9 cellular contexts compared by ENCODE assay signal in the genomic region with DNA sequence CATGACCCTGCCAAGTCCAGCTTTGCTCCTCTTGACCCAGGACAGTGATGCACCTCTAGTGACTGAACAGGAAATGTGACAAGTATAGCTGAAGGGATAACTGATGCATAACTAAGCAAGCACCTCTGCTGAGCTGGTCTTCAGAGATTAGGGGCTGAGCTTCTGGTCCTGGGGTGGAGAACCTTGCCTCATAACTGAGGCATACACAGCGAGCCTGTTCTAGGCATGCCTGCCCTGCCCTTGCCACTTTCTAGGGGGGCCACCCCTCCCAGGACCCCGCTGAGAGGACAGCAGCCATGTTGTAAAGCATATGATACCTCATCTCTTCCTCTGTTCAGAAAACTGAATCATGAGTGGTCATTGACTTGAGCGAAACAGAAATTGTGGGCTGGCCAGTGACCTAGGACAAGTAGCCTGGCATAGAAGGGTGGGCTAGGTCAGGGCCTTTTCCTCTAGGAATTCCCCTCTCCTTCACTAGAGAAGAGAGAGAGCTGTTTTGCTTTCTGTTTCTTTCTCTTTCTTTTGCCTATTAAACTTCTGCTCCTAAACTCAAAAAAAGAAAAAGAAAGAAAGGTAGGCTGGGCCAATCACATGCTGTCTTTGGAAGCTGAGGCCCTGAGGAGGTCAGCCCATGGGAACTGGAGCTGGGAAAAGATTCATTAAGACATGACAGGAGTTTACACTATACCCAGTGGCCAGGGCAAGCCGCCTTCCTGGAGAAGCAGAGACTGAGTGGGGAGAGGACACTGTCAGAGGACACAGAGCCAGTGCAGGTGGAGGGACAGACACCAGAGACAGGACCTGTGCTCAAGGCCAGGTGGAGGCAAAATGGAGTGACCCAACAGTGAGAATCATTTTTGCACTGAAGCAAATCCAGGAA. TPM values are rescaled to one million over a fixed set of nuclear protein-coding genes. Genes with fewer than 3 reads are reported as not detected.
DNase-seq lines count a peak whose midpoint lies in the region; ATAC-seq, FAIRE-seq and TF ChIP-seq lines count a peak whose summit lies in the region.
"Had no signal": no experiment of that assay in that cellular context is flagged by ENCODE, and none has a peak within 500 bp of the region (broad histone marks: within the 10 kb centered on the region; RNA-seq: fewer than 3 reads in every experiment).

No MANE protein-coding gene starts in this region.

- no peaks in the 10 kb centered on the region for H3K4me1 ChIP-seq in aorta (ENCODE audit: control insufficient read depth in 1 of 2, insufficient read depth in 2 of 2, low read length in 2 of 2)
- H3K4me1 ChIP-seq in testis, result no peaks in the 10 kb centered on the region
- H3K4me1 ChIP-seq in smooth muscle cell (ENCODE audit: low read depth), result no peaks in the 10 kb centered on the region

- peak; percentile 97 for FAIRE-seq in GM19239 (lab: Jason Lieb, UNC)

- TF ChIP-seq POLR2A in testis (IDR thresholded peaks at IDR 0.05), result no peak

- H3K27me3 ChIP-seq in aorta (ENCODE audit: control insufficient read depth in 1 of 2, insufficient read depth in 2 of 2, low read length in 1 of 2) (no peaks in the 10 kb centered on the region), testis (no peaks in the 10 kb centered on the region), smooth muscle cell (ENCODE audit: low read depth) (no peaks in the 10 kb centered on the region)

- no peaks in the 10 kb centered on the region for H3K79me2 ChIP-seq in smooth muscle cell (ENCODE audit: low read depth)

- 82 to 88% methylated on average over 4 of the region's 4 CpGs for WGBS in aorta, 2 donors
- WGBS in testis, 2 donors, result 89 to 92% methylated on average over 4 of the region's 4 CpGs
- 90% methylated on average over 4 of the region's 4 CpGs for WGBS in smooth muscle cell (ENCODE audit: low lambda C conversion rate)

- ATAC-seq in HG02973 (IDR thresholded peaks at IDR 0.05; ENCODE audit: unreplicated experiment), result peak; percentile 53
- no peak for ATAC-seq in activated T-helper 17 cell treated with anti-CD3 and anti-CD28 coated beads, Interleukin-2, amount 50 U/mL, for 72 hours (replicated peaks)
- ATAC-seq in aorta (ENCODE audit: low FRiP score), result no peak

- H3K36me3 Mint-ChIP-seq in activated T-helper 17 cell treated with anti-CD3 and anti-CD28 coated beads, Interleukin-2, amount 50 U/mL, for 72 hours (ENCODE audit: low read depth), result peaks cover 19% of the 10 kb centered on the region

- intact Hi-C loops in aorta (cut with DNase I) (loop anchor here in 1 of 2 donors (5.0 kb wide), 1 partner anchor 86 kb away; no protein-coding TSS in a partner anchor), testis (cut with DNase I; ENCODE audit: low total_unique reads) (no loop called here)

- H3K4me3 Mint-ChIP-seq in activated T-helper 17 cell treated with anti-CD3 and anti-CD28 coated beads, Interleukin-2, amount 50 U/mL, for 72 hours, result no peak overlapping the region

- no peaks in the 10 kb centered on the region for H3K4me1 Mint-ChIP-seq in activated T-helper 17 cell treated with anti-CD3 and anti-CD28 coated beads, Interleukin-2, amount 50 U/mL, for 72 hours

- H3F3A ChIP-seq in smooth muscle cell (ENCODE audit: low read depth), result no peaks in the 10 kb centered on the region

- no peaks in the 10 kb centered on the region for H3K27me3 Mint-ChIP-seq in activated T-helper 17 cell treated with anti-CD3 and anti-CD28 coated beads, Interleukin-2, amount 50 U/mL, for 72 hours

- DNase-seq in GM12864 (ENCODE audit: low read depth) (no peak), GM19239 (ENCODE audit: insufficient read length, low spot score) (no peak), NK-92 (lab: John Stamatoyannopoulos, UW; ENCODE audit: unreplicated experiment) (no peak), aorta (no peak), testis (no peak), smooth muscle cell (lab: John Stamatoyannopoulos, UW; ENCODE audit: unreplicated experiment) (no peak)
- DNase-seq: NCI-H1105 had no signal

- H4K20me1 ChIP-seq in smooth muscle cell (ENCODE audit: low read depth), result no peaks in the 10 kb centered on the region

- no peak overlapping the region for H2AFZ ChIP-seq in smooth muscle cell (ENCODE audit: low read depth)

- H3K9ac ChIP-seq in smooth muscle cell (ENCODE audit: low read depth), result no peak overlapping the region

- no peak overlapping the region for H3K4me2 ChIP-seq in smooth muscle cell

- H3K36me3 ChIP-seq in aorta (ENCODE audit: control insufficient read depth in 1 of 2, insufficient read depth in 2 of 2, low read length in 1 of 2) (peaks cover 2 to 3% of the 10 kb centered on the region in 2 donors), testis (ENCODE audit: low read depth, missing control alignments) (no peaks in the 10 kb centered on the region), smooth muscle cell (ENCODE audit: low read depth) (no peaks in the 10 kb centered on the region)

- no peaks in the 10 kb centered on the region for H3K9me3 Mint-ChIP-seq in activated T-helper 17 cell treated with anti-CD3 and anti-CD28 coated beads, Interleukin-2, amount 50 U/mL, for 72 hours

- peak overlapping the region; percentile 37 for H3K4me3 ChIP-seq in GM12864 (ENCODE audit: low read depth, low read length)
- H3K4me3 ChIP-seq in aorta (ENCODE audit: low read length in 2 of 2), result no peak overlapping the region
- H3K4me3 ChIP-seq in testis, result no peak overlapping the region
- no peak overlapping the region for H3K4me3 ChIP-seq in smooth muscle cell

- TF ChIP-seq CTCF in GM12864 (IDR thresholded peaks at IDR 0.05; ENCODE audit: low read depth, low read length, missing control alignments) (no peak), testis (IDR thresholded peaks at IDR 0.05) (no peak), smooth muscle cell (IDR thresholded peaks at IDR 0.05; ENCODE audit: borderline replicate concordance, insufficient read depth, poor library complexity, severe bottlenecking) (no peak)

- H3K9me3 ChIP-seq in aorta (ENCODE audit: control insufficient read depth, low read length) (no peaks in the 10 kb centered on the region), testis (no peaks in the 10 kb centered on the region), smooth muscle cell (replicated peaks; ENCODE audit: low read depth) (no peaks in the 10 kb centered on the region)

- H3K27ac ChIP-seq in aorta (ENCODE audit: low read depth in 1 of 2, low read length in 2 of 2), result no peak overlapping the region
- H3K27ac ChIP-seq in testis, result no peak overlapping the region
- H3K27ac ChIP-seq in smooth muscle cell (ENCODE audit: low read depth), result no peak overlapping the region

- H3K27ac Mint-ChIP-seq in activated T-helper 17 cell treated with anti-CD3 and anti-CD28 coated beads, Interleukin-2, amount 50 U/mL, for 72 hours, result peak overlapping the region; percentile 71

RNA-seq across cellular contexts. Expression of a gene that starts 23.1 kb away (rescaled TPM):
- 1 to 10 TPM; 4.5 to 6.4 TPM for total RNA-seq in activated T-helper 17 cell treated with anti-CD3 and anti-CD28 coated beads, Interleukin-2, amount 50 U/mL, for 72 hours
- total RNA-seq in aorta, result 1 to 10 TPM; 5.1 to 8.2 TPM
- 1 to 10 TPM; 2.1 to 4.9 TPM for polyA plus RNA-seq in aorta
- 10 to 100 TPM; 16.3 to 21.2 TPM for total RNA-seq in testis
- 11.3 TPM for polyA plus RNA-seq in testis (ENCODE audit: insufficient read depth, low read depth, low replicate concordance)
- 3.0 and 5.2 TPM in 2 replicates for total RNA-seq in smooth muscle cell
- 1.7 and 2.0 TPM in 2 replicates for polyA plus RNA-seq in smooth muscle cell

RNA-seq across cellular contexts. Expression of a gene that starts 28.5 kb away (rescaled TPM):
- total RNA-seq in activated T-helper 17 cell treated with anti-CD3 and anti-CD28 coated beads, Interleukin-2, amount 50 U/mL, for 72 hours, result under 1 TPM; 0.73 to 0.79 TPM
- total RNA-seq in aorta, result 1 to 10 TPM; 7.3 to 8.2 TPM
- polyA plus RNA-seq in aorta, result 1 to 10 TPM in 1 of 2 donors, under 1 TPM in 1; 0.50 to 4.5 TPM
- 10 to 100 TPM; 10.7 to 15.6 TPM for total RNA-seq in testis
- 3.9 TPM for polyA plus RNA-seq in testis (ENCODE audit: insufficient read depth, low read depth, low replicate concordance)
- 0.13 and 0.27 TPM in 2 replicates for total RNA-seq in smooth muscle cell
- polyA plus RNA-seq in smooth muscle cell, result 0.14 and 0.40 TPM in 2 replicates
